ENCODE assay signal across 1 cellular context in genomic region chr5:139597134-139597533, GRCh38.
TF ChIP-seq lines count a peak whose summit lies in the region.

No MANE protein-coding gene starts in this region.

TF ChIP-seq in IMR-90, 13 proteins besides CTCF, POLR2A, EP300 and RAD21:
- no peak for TF ChIP-seq MAZ (IDR thresholded peaks at IDR 0.05; ENCODE audit: borderline replicate concordance, low read depth, low read length)
- TF ChIP-seq MXI1 (IDR thresholded peaks at IDR 0.05; ENCODE audit: borderline replicate concordance, low read depth, low read length) = no peak
- TF ChIP-seq NFE2L2 (IDR thresholded peaks at IDR 0.05; ENCODE audit: low read depth, low read length) = no peak
- TF ChIP-seq RFX5 (IDR thresholded peaks at IDR 0.05; ENCODE audit: low read depth, low read length) = no peak
- TF ChIP-seq, protein P1, sequence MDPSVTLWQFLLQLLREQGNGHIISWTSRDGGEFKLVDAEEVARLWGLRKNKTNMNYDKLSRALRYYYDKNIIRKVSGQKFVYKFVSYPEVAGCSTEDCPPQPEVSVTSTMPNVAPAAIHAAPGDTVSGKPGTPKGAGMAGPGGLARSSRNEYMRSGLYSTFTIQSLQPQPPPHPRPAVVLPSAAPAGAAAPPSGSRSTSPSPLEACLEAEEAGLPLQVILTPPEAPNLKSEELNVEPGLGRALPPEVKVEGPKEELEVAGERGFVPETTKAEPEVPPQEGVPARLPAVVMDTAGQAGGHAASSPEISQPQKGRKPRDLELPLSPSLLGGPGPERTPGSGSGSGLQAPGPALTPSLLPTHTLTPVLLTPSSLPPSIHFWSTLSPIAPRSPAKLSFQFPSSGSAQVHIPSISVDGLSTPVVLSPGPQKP (IDR thresholded peaks at IDR 0.05; ENCODE audit: borderline replicate concordance, low read depth, low read length) = no peak
- no peak for TF ChIP-seq BHLHE40 (IDR thresholded peaks at IDR 0.05; ENCODE audit: low read depth, low read length)
- no peak for TF ChIP-seq RCOR1 (IDR thresholded peaks at IDR 0.05; ENCODE audit: insufficient replicate concordance, low read length)
- no peak for TF ChIP-seq CEBPB (IDR thresholded peaks at IDR 0.05; ENCODE audit: low read depth, low read length)
- TF ChIP-seq SMC3 (IDR thresholded peaks at IDR 0.05; ENCODE audit: low read depth, low read length) = no peak
- no peak for TF ChIP-seq MAFK (IDR thresholded peaks at IDR 0.05; ENCODE audit: low read depth, low read length)
- no peak for TF ChIP-seq FOS (IDR thresholded peaks at IDR 0.05; ENCODE audit: low read depth, low read length)
- TF ChIP-seq CHD1 (IDR thresholded peaks at IDR 0.05; ENCODE audit: low read depth, low read length) = no peak
- TF ChIP-seq USF2 (IDR thresholded peaks at IDR 0.05; ENCODE audit: low read depth, low read length) = no peak
